22 cellular contexts compared by ENCODE assay signal in the genomic region with DNA sequence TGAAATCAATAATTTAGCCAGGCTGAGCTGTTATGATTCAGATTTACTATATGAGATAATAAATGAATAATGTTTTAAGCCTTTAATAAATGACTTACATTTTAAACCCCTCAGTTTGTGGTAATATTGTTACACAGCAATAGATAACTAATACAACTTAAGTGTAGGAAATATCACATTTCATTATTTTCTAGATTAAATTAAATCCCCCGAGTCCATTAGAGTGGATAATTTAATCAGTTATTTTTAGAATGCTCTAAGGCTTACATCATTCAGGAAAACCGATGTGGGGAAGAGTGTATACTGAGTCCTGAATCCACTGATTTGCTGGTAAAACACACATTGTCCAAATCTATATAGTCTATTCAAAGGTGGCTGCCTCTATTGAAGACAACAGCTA.
"Had no signal": no experiment of that assay in that cellular context is flagged by ENCODE, and none has a peak within 500 bp of the region (broad histone marks: within the 10 kb centered on the region; RNA-seq: fewer than 3 reads in every experiment).

No MANE protein-coding gene starts in this region.

- H3K27me3 Mint-ChIP-seq: activated CD4-positive, alpha-beta memory T cell treated with anti-CD3 and anti-CD28 coated beads for 36 hours had no signal

- H2AFZ ChIP-seq: hepatocyte had no signal

- H3K9me3 Mint-ChIP-seq: activated CD4-positive, alpha-beta memory T cell treated with anti-CD3 and anti-CD28 coated beads for 36 hours; activated naive CD8-positive, alpha-beta T cell treated with anti-CD3 and anti-CD28 coated beads for 36 hours; mesothelial cell of epicardium; naive thymus-derived CD8-positive, alpha-beta T cell had no signal

- H3K9me3 ChIP-seq: left lung, pancreas, thyroid gland had no signal

- H3K4me1 Mint-ChIP-seq: immature natural killer cell had no signal

- H3K27me3 ChIP-seq: hepatocyte, left lung, pancreas, thyroid gland had no signal

- H3K36me3 ChIP-seq: left lung, pancreas, thyroid gland had no signal

- H3K4me3 Mint-ChIP-seq: activated CD4-positive, alpha-beta memory T cell treated with anti-CD3 and anti-CD28 coated beads for 36 hours; activated naive CD8-positive, alpha-beta T cell treated with anti-CD3 and anti-CD28 coated beads for 36 hours; immature natural killer cell; mesothelial cell of epicardium; naive thymus-derived CD8-positive, alpha-beta T cell; T-helper 17 cell had no signal

- H3K4me2 ChIP-seq: hepatocyte had no signal

- H3K4me3 ChIP-seq: hepatocyte, left lung, lung, pancreas, thyroid gland had no signal

- H3K27ac Mint-ChIP-seq: activated CD4-positive, alpha-beta memory T cell treated with anti-CD3 and anti-CD28 coated beads for 36 hours; activated naive CD8-positive, alpha-beta T cell treated with anti-CD3 and anti-CD28 coated beads for 36 hours; immature natural killer cell; mesothelial cell of epicardium; naive thymus-derived CD8-positive, alpha-beta T cell; T-helper 17 cell had no signal

- DNase-seq: activated CD4-positive, alpha-beta memory T cell treated with anti-CD3 and anti-CD28 coated beads for 36 hours; activated CD4-positive, alpha-beta T cell treated with anti-CD3 and anti-CD28 coated beads for 48 hours; activated naive CD4-positive, alpha-beta T cell treated with Interleukin-2 at 50 U/mL for 16 hours; activated naive CD8-positive, alpha-beta T cell treated with anti-CD3 and anti-CD28 coated beads for 36 hours; activated T-cell treated with anti-CD3 and anti-CD28 coated beads, Interleukin-2, amount 50 U/mL, for 48 hours; cerebellar nuclear complex; cortex of kidney; effector CD8-positive, alpha-beta T cell; foreskin melanocyte; glutamatergic neuron; immature natural killer cell; left lung; naive thymus-derived CD8-positive, alpha-beta T cell; pancreas; right cardiac atrium; stimulated activated CD4-positive, alpha-beta T cell treated with anti-CD3 and anti-CD28 coated beads, Interleukin-4, amount 100 ng/mL, for 24 hours; stimulated activated naive CD8-positive, alpha-beta T cell treated with anti-CD3 and anti-CD28 coated beads, Interleukin-15, Interleukin-2, amounts not matched to agents 100 U/mL and 50 U/mL, for 24 hours; T-helper 17 cell; thyroid gland had no signal

- H3K4me1 ChIP-seq: left lung had no signal

- H3K36me3 Mint-ChIP-seq: activated CD4-positive, alpha-beta memory T cell treated with anti-CD3 and anti-CD28 coated beads for 36 hours; activated naive CD8-positive, alpha-beta T cell treated with anti-CD3 and anti-CD28 coated beads for 36 hours; immature natural killer cell; mesothelial cell of epicardium; naive thymus-derived CD8-positive, alpha-beta T cell had no signal

- H3K27ac ChIP-seq: hepatocyte, left lung, thyroid gland had no signal
